ENCODE assay signal across 7 cellular contexts in genomic region chr2:138504546-138505239, GRCh38. TPM values are rescaled to one million over a fixed set of nuclear protein-coding genes. Genes with fewer than 3 reads are reported as not detected.
DNase-seq lines count a peak whose midpoint lies in the region; ATAC-seq and TF ChIP-seq lines count a peak whose summit lies in the region.

No MANE protein-coding gene starts in this region.

- no peak for TF ChIP-seq CTCF in VCaP (conservative IDR thresholded peaks at IDR 0.05)

- H3K4me2 ChIP-seq in skeletal muscle satellite cell (ENCODE audit: low read length) = peak overlapping the region; percentile 81

- H3K27me3 ChIP-seq in skeletal muscle satellite cell (ENCODE audit: control insufficient read depth, insufficient read depth, low read length) = no peaks in the 10 kb centered on the region

- CTCF ChIA-PET in HEK293T (lab: Yijun Ruan, JAX) = interaction anchor here (0.9 kb wide), 1 partner anchor 42 kb away, joined by 3 read pairs; no protein-coding TSS in a partner anchor

- peak overlapping the region; percentile 95 for H3K27ac ChIP-seq in VCaP

- no peaks in the 10 kb centered on the region for H3K36me3 ChIP-seq in skeletal muscle satellite cell (ENCODE audit: insufficient read depth, low read length)

- H3K9ac ChIP-seq in skeletal muscle satellite cell (ENCODE audit: low read depth, low read length) = no peak overlapping the region

- no peaks in the 10 kb centered on the region for H3K9me3 ChIP-seq in skeletal muscle satellite cell (replicated peaks; ENCODE audit: low read length)

- H3K4me3 ChIP-seq in skeletal muscle satellite cell (ENCODE audit: low read length) = no peak overlapping the region

- ATAC-seq in GM19324 (IDR thresholded peaks at IDR 0.05; ENCODE audit: low FRiP score, unreplicated experiment) (peak; percentile 18), HG03066 (IDR thresholded peaks at IDR 0.05; ENCODE audit: low read depth, unreplicated experiment) (peak; percentile 41)

- POLR2A ChIA-PET in HEK293T (lab: Yijun Ruan, JAX) = no interaction called here

- peaks cover 21% of the 10 kb centered on the region for H3K4me1 ChIP-seq in skeletal muscle satellite cell (ENCODE audit: control insufficient read depth, insufficient read depth, low read length)

- DNase-seq in NCI-H1417 treated with DMSO at 0.1 percent for 48 hours (lab: John Stamatoyannopoulos, UW) (no peak), HEK293T (ENCODE audit: extremely low spot score) (no peak)
- no peak for DNase-seq in stimulated activated CD4-positive, alpha-beta T cell treated with anti-CD3 and anti-CD28 coated beads, Interleukin-4, amount 100 ng/mL, for 24 hours

TF ChIP-seq in HEK293T, 16 proteins besides CTCF, POLR2A, EP300 and RAD21:
- TF ChIP-seq LEF1 (IDR thresholded peaks at IDR 0.05; ENCODE audit: borderline replicate concordance) (no peak), L3MBTL2 (conservative IDR thresholded peaks at IDR 0.05) (no peak), ZNF384 (IDR thresholded peaks at IDR 0.05) (no peak), FOXM1 (IDR thresholded peaks at IDR 0.05; ENCODE audit: borderline replicate concordance) (no peak), ARNT (IDR thresholded peaks at IDR 0.05) (no peak), BHLHE40 (IDR thresholded peaks at IDR 0.05; ENCODE audit: borderline replicate concordance) (no peak)
- TF ChIP-seq, protein P1, sequence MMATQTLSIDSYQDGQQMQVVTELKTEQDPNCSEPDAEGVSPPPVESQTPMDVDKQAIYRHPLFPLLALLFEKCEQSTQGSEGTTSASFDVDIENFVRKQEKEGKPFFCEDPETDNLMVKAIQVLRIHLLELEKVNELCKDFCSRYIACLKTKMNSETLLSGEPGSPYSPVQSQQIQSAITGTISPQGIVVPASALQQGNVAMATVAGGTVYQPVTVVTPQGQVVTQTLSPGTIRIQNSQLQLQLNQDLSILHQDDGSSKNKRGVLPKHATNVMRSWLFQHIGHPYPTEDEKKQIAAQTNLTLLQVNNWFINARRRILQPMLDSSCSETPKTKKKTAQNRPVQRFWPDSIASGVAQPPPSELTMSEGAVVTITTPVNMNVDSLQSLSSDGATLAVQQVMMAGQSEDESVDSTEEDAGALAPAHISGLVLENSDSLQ (IDR thresholded peaks at IDR 0.05) = no peak
TF ChIP-seq in HEK293T: peak in this region for 0.

RNA-seq across cellular contexts. Expression of gene SPOPL, which starts 3.1 kb away (rescaled TPM):
- 9.8 and 12.2 TPM in 2 replicates for total RNA-seq in skeletal muscle satellite cell (2012; rRNA removed)
